Comparison of ENCODE assay signal across 8 cellular contexts in genomic region chr1:206505702-206506375, GRCh38. TPM values are rescaled to one million over a fixed set of nuclear protein-coding genes. Genes with fewer than 3 reads are reported as not detected.
A peak's percentile ranks its signal among the peaks of the same experiment; 100 is the strongest.
DNase-seq lines count a peak whose midpoint lies in the region; ATAC-seq lines count a peak whose summit lies in the region.

No MANE protein-coding gene starts in this region.

- no peaks in the 10 kb centered on the region for H3K36me3 Mint-ChIP-seq in activated CD4-positive, alpha-beta memory T cell treated with anti-CD3 and anti-CD28 coated beads for 36 hours

- peaks cover 54% of the 10 kb centered on the region for H3K4me1 Mint-ChIP-seq in activated CD4-positive, alpha-beta memory T cell treated with anti-CD3 and anti-CD28 coated beads for 36 hours (ENCODE audit: low read depth)

- intact Hi-C loops in activated CD4-positive, alpha-beta memory T cell treated with anti-CD3 and anti-CD28 coated beads for 36 hours (cut with micrococcal nuclease), result loop anchor here (2.0 to 10.0 kb wide), 3 partner anchors 35 to 389 kb away; partner anchors contain the start of genes IKBKE, IL24 and MAPKAPK2

- CTCF ChIA-PET in activated CD4-positive, alpha-beta memory T cell treated with anti-CD3 and anti-CD28 coated beads for 36 hours (lab: Charles Lee), result interaction anchor here (0.7 to 2.6 kb wide), 14 partner anchors 9 to 194 kb away, joined by 3 to 10 read pairs (median 4); no protein-coding TSS in a partner anchor

- in situ Hi-C loops in G401 (cut with HindIII; ENCODE audit: low sequenced_read_pairs), result no loop called here

- no peak overlapping the region for H3K9ac ChIP-seq in iPS-15b (ENCODE audit: low read depth, low read length)

- H3K4me3 ChIP-seq in iPS-15b (ENCODE audit: low read depth, low read length), result peak overlapping the region; percentile 84

- no peak for ATAC-seq in HG03354 (IDR thresholded peaks at IDR 0.05; ENCODE audit: poor library complexity, severe bottlenecking, unreplicated experiment)

- no peaks in the 10 kb centered on the region for H3K36me3 ChIP-seq in iPS-15b (ENCODE audit: control insufficient read depth, insufficient read depth, low read length)

- peaks cover 76% of the 10 kb centered on the region for H3K27me3 ChIP-seq in iPS-15b (ENCODE audit: control insufficient read depth, insufficient read depth, low read length)

- no peak overlapping the region for H3K27ac Mint-ChIP-seq in activated CD4-positive, alpha-beta memory T cell treated with anti-CD3 and anti-CD28 coated beads for 36 hours

- POLR2A ChIA-PET in activated CD4-positive, alpha-beta memory T cell treated with anti-CD3 and anti-CD28 coated beads for 36 hours (lab: Charles Lee), result interaction anchor here (0.7 to 1.9 kb wide), 4 partner anchors 10 to 57 kb away, joined by 3 to 5 read pairs (median 4); no protein-coding TSS in a partner anchor

- H3K9me3 ChIP-seq in iPS-15b (ENCODE audit: control insufficient read depth, insufficient read depth, low read length), result no peaks in the 10 kb centered on the region

- H3K4me3 Mint-ChIP-seq in activated CD4-positive, alpha-beta memory T cell treated with anti-CD3 and anti-CD28 coated beads for 36 hours, result peak overlapping the region; percentile 71

- H3K4me1 ChIP-seq in iPS-15b (ENCODE audit: control insufficient read depth, insufficient read depth, low read length), result no peaks in the 10 kb centered on the region

- H3K9me3 Mint-ChIP-seq in activated CD4-positive, alpha-beta memory T cell treated with anti-CD3 and anti-CD28 coated beads for 36 hours, result no peaks in the 10 kb centered on the region

- H3K27me3 Mint-ChIP-seq in activated CD4-positive, alpha-beta memory T cell treated with anti-CD3 and anti-CD28 coated beads for 36 hours, result peaks cover 23% of the 10 kb centered on the region

- DNase-seq in 8988T (peak; percentile 65), G401 (ENCODE audit: low spot score) (peak; percentile 11), NCI-H2227 (lab: John Stamatoyannopoulos, UW; ENCODE audit: unreplicated experiment) (no peak), NCI-H1092 (lab: John Stamatoyannopoulos, UW) (no peak), NCI-H510A (lab: John Stamatoyannopoulos, UW) (no peak)
- DNase-seq in activated CD4-positive, alpha-beta memory T cell treated with anti-CD3 and anti-CD28 coated beads for 36 hours, result no peak

RNA-seq across cellular contexts. Expression of gene RASSF5, which starts 1.5 kb away (rescaled TPM):
- 0.68 TPM in 1 of 2 replicates, not detected in the other for total RNA-seq in G401 (2014; rRNA removed; shearing (Covaris generic))
- total RNA-seq in activated CD4-positive, alpha-beta memory T cell treated with anti-CD3 and anti-CD28 coated beads for 36 hours, result 100 to 1,000 TPM; 203 TPM

RNA-seq across cellular contexts. Expression of gene IKBKE, which starts 35.6 kb away (rescaled TPM):
- total RNA-seq in G401 (2014; rRNA removed; shearing (Covaris generic)), result 12.7 and 27.8 TPM in 2 replicates
- 10 to 100 TPM; 18.4 to 19.4 TPM for total RNA-seq in activated CD4-positive, alpha-beta memory T cell treated with anti-CD3 and anti-CD28 coated beads for 36 hours

Comparison
In these comparisons a context has a peak if more than half of its experiments do, and no peak if none do; other contexts are left out.
1. DNase-seq: peak in 8988T (single experiment) and G401 (single experiment); none in activated CD4-positive, alpha-beta memory T cell treated with anti-CD3 and anti-CD28 coated beads for 36 hours (single experiment), NCI-H2227 (single experiment), NCI-H1092 (single experiment) and NCI-H510A (single experiment).
2. RNA of gene RASSF5, which starts 1.5 kb away (total RNA-seq): 203 TPM in activated CD4-positive, alpha-beta memory T cell treated with anti-CD3 and anti-CD28 coated beads for 36 hours; 0.68 TPM in G401; every median in the first group is over 100 times any median in the second.